In the genomic region with DNA sequence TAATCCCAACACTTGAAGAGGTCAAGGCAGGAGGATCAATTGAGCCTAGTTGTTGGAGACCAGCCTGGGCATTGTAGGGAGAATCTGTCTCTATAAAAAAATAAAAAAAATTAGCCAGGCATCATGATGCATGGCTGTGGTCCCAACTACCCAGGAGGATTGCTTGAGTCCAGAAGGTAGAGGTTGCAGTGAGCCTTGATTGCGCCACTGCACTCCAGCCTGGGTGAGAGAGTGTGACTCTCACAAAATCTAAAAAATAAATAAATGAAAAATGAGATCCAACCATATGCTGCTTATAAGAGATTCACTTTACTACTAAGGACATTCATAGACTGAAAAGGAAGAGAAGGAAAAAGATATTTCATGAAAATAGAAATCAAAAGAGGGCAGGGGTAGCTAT, we compare ENCODE assay signal across 27 cellular contexts.
"Had no signal": no experiment of that assay in that cellular context is flagged by ENCODE, and none has a peak within 500 bp of the region (broad histone marks: within the 10 kb centered on the region; RNA-seq: fewer than 3 reads in every experiment).

No MANE protein-coding gene starts in this region.

- H3K9me3 ChIP-seq: ascending aorta, breast epithelium, colonic mucosa, gastroesophageal sphincter had no signal

- H3K4me3 ChIP-seq: ascending aorta, breast epithelium, cardiac muscle cell, colonic mucosa, gastroesophageal sphincter had no signal

- H3K36me3 ChIP-seq: breast epithelium, colonic mucosa had no signal

- H3K27ac ChIP-seq: ascending aorta, breast epithelium, cardiac muscle cell, colonic mucosa, gastroesophageal sphincter, WERI-Rb-1 had no signal

- H3K27me3 ChIP-seq: ascending aorta, breast epithelium, cardiac muscle cell, colonic mucosa, gastroesophageal sphincter had no signal

- ATAC-seq: activated CD4-positive, CD25-positive, alpha-beta regulatory T cell treated with anti-CD3 and anti-CD28 coated beads, Interleukin-2, amount 50 U/mL, for 24 hours; activated CD8-positive, alpha-beta T cell treated with anti-CD3 and anti-CD28 coated beads for 36 hours; activated naive CD4-positive, alpha-beta T cell treated with anti-CD3 and anti-CD28 coated beads, Interleukin-2, amount 50 U/mL, for 72 hours; esophagus mucosa; gastroesophageal sphincter; T-helper 17 cell had no signal

- DNase-seq: activated B cell treated with CpG ODN at 0.5 μM for 24 hours; activated CD4-positive, alpha-beta T cell treated with anti-CD3 and anti-CD28 coated beads for 48 hours; activated CD4-positive, alpha-beta T cell treated with anti-CD3 and anti-CD28 coated beads, Interleukin-2, amount 50 U/mL, for 1 hour; activated CD4-positive, alpha-beta T cell treated with anti-CD3 and anti-CD28 coated beads, Interleukin-2, amount 50 U/mL, for 48 hours; activated CD8-positive, alpha-beta memory T cell treated with anti-CD3 and anti-CD28 coated beads for 24 hours; activated CD8-positive, alpha-beta T cell treated with anti-CD3 and anti-CD28 coated beads for 36 hours; activated gamma-delta T cell; activated naive CD4-positive, alpha-beta T cell; activated naive CD4-positive, alpha-beta T cell treated with anti-CD3 and anti-CD28 coated beads, Interleukin-2, amount 10 ng/mL, durations not matched to agents 7 days and 5 days; activated naive CD8-positive, alpha-beta T cell treated with anti-CD3 and anti-CD28 coated beads, Interleukin-2, amount 10 ng/mL, durations not matched to agents 7 days and 5 days; activated T-cell treated with anti-CD3 and anti-CD28 coated beads, Interleukin-2, amount 50 U/mL, for 48 hours; central memory CD4-positive, alpha-beta T cell; cerebellar nuclear complex; colonic mucosa; effector CD8-positive, alpha-beta T cell; foreskin melanocyte; T-helper 1 cell; T-helper 17 cell; T1000; WERI-Rb-1 had no signal

- H3K4me1 ChIP-seq: ascending aorta, breast epithelium, colonic mucosa, gastroesophageal sphincter had no signal
